Comparison of ENCODE assay signal across 21 cellular contexts in the genomic region with DNA sequence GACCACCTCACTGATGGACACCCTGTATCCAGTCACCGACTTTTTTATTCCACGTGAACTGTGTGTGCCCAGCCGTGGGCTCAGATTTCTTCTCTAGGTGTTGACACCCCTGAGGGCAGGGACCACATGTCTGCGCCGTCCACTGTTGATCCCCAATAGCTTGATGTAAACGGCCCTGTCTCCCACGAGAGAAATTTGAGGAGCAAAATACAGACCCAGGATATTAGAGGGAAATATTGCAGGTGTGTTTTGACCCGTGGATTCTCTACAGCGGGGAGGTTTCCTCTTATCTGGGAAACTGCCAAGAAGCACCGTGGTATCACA.
"Had no signal": no experiment of that assay in that cellular context is flagged by ENCODE, and none has a peak within 500 bp of the region (broad histone marks: within the 10 kb centered on the region; RNA-seq: fewer than 3 reads in every experiment).

No MANE protein-coding gene starts in this region.

- H3K4me1 ChIP-seq: Peyer's patch had no signal

- H3K4me2 ChIP-seq: PC-9, SK-N-SH had no signal

- H2AFZ ChIP-seq: PC-9 had no signal

- H3K9me3 ChIP-seq: MG63, Peyer's patch, SK-N-SH had no signal

- DNase-seq: IMR-90; Karpas-422; KG1; MG63; NCI-H1092; NCI-H1105 treated with DMSO at 0.1 percent for 48 hours; NCI-H1417 treated with DMSO at 0.1 percent for 48 hours; NCI-H146; NCI-H1694 treated with DMSO at 0.1 percent for 48 hours; NCI-H1930; NCI-H2081; NCI-H2107; NCI-H2227 treated with DMSO at 0.1 percent for 48 hours; NCI-H526 treated with DMSO at 0.1 percent for 48 hours; NCI-H748 treated with DMSO at 0.1 percent for 48 hours; NK-92 treated with Interleukin-12 subunit alpha and Interleukin-12 subunit beta, amount 100 ng/mL, for 24 hours; SHP77; SK-N-SH had no signal

- H3K27ac ChIP-seq: PC-9, Peyer's patch had no signal

- H3K27me3 ChIP-seq: MG63, Peyer's patch had no signal

- H3K4me3 ChIP-seq: MG63, PC-9, Peyer's patch had no signal

- H3K36me3 ChIP-seq: MG63, Peyer's patch had no signal

- ATAC-seq: HepG2 had no signal
